In genomic region chr15:70761931-70762468, GRCh38 we compare ENCODE assay signal across 8 cellular contexts. TPM values are rescaled to one million over a fixed set of nuclear protein-coding genes. Genes with fewer than 3 reads are reported as not detected.
DNase-seq lines count a peak whose midpoint lies in the region; ATAC-seq and TF ChIP-seq lines count a peak whose summit lies in the region.

No MANE protein-coding gene starts in this region.

- intact Hi-C loops in MCF 10A (cut with micrococcal nuclease) = loop anchor here (1.0 to 5.0 kb wide), 2 partner anchors 35 to 50 kb away; no protein-coding TSS in a partner anchor

- BruUV-seq in MCF 10A (replicated peaks; lab: Mats Ljungman, UMichigan) = TSS peak; percentile 43

- no peak for ATAC-seq in memory B cell (ENCODE audit: low read depth)
- no peak for ATAC-seq in upper lobe of left lung (ENCODE audit: low FRiP score in 2 of 2)
- no peak for ATAC-seq in GM21360 (IDR thresholded peaks at IDR 0.05; ENCODE audit: unreplicated experiment)

- no peak for TF ChIP-seq EP300 in upper lobe of left lung (IDR thresholded peaks at IDR 0.05)

- peak overlapping the region; percentile 83 for H3K4me3 Mint-ChIP-seq in activated naive CD4-positive, alpha-beta T cell treated with anti-CD3 and anti-CD28 coated beads, Interleukin-2, amount 10 ng/mL, durations not matched to agents 7 days and 5 days
- H3K4me3 Mint-ChIP-seq in MCF 10A (ENCODE audit: unreplicated experiment) (peak overlapping the region; percentile 93), memory B cell (peak overlapping the region; percentile 80)

- H3K4me1 ChIP-seq in upper lobe of left lung = peaks cover 8 to 28% (median 19%) of the 10 kb centered on the region in 4 donors

- peak overlapping the region; percentile 90 to 99 (median 92) for H3K27ac ChIP-seq in upper lobe of left lung

- TF ChIP-seq POLR2A in upper lobe of left lung (IDR thresholded peaks at IDR 0.05) = no peak

- H3K4me1 Mint-ChIP-seq in activated naive CD4-positive, alpha-beta T cell treated with anti-CD3 and anti-CD28 coated beads, Interleukin-2, amount 10 ng/mL, durations not matched to agents 7 days and 5 days = peaks cover 16% of the 10 kb centered on the region
- H3K4me1 Mint-ChIP-seq in MCF 10A (ENCODE audit: insufficient read depth, unreplicated experiment) (peaks cover 20% of the 10 kb centered on the region), memory B cell (peaks cover 6% of the 10 kb centered on the region)

- H3K9me3 Mint-ChIP-seq in activated naive CD4-positive, alpha-beta T cell treated with anti-CD3 and anti-CD28 coated beads, Interleukin-2, amount 10 ng/mL, durations not matched to agents 7 days and 5 days = no peaks in the 10 kb centered on the region
- H3K9me3 Mint-ChIP-seq in MCF 10A (ENCODE audit: unreplicated experiment) (no peaks in the 10 kb centered on the region), memory B cell (no peaks in the 10 kb centered on the region)

- 17 to 27% methylated on average over 7 of the region's 7 CpGs for WGBS in upper lobe of left lung, 2 donors

- peak overlapping the region; percentile 56 to 80 (median 78) for H3K4me3 ChIP-seq in upper lobe of left lung

- H3K27ac Mint-ChIP-seq in activated naive CD4-positive, alpha-beta T cell treated with anti-CD3 and anti-CD28 coated beads, Interleukin-2, amount 10 ng/mL, durations not matched to agents 7 days and 5 days = no peak overlapping the region
- H3K27ac Mint-ChIP-seq in MCF 10A (ENCODE audit: low read depth, unreplicated experiment) (peak overlapping the region; percentile 85), memory B cell (no peak overlapping the region)

- H3K36me3 ChIP-seq in upper lobe of left lung = no peaks in the 10 kb centered on the region

- no peaks in the 10 kb centered on the region for H3K36me3 Mint-ChIP-seq in activated naive CD4-positive, alpha-beta T cell treated with anti-CD3 and anti-CD28 coated beads, Interleukin-2, amount 10 ng/mL, durations not matched to agents 7 days and 5 days
- H3K36me3 Mint-ChIP-seq in MCF 10A (ENCODE audit: insufficient read depth, unreplicated experiment) = no peaks in the 10 kb centered on the region
- H3K36me3 Mint-ChIP-seq in memory B cell = no peaks in the 10 kb centered on the region

- CTCF ChIA-PET in activated naive CD4-positive, alpha-beta T cell treated with anti-CD3 and anti-CD28 coated beads, Interleukin-2, amount 10 ng/mL, durations not matched to agents 7 days and 5 days (lab: Charles Lee) = no interaction called here
- CTCF ChIA-PET in MCF 10A (lab: Yijun Ruan, JAX) = interaction anchor here (0.6 to 0.8 kb wide), 4 partner anchors 12 to 1039 kb away, joined by 3 to 7 read pairs (median 3); no protein-coding TSS in a partner anchor

- peaks cover 0 to 7% (median 2%) of the 10 kb centered on the region in 4 donors for H3K27me3 ChIP-seq in upper lobe of left lung

- no peaks in the 10 kb centered on the region for H3K9me3 ChIP-seq in upper lobe of left lung

- H3K27me3 Mint-ChIP-seq in activated naive CD4-positive, alpha-beta T cell treated with anti-CD3 and anti-CD28 coated beads, Interleukin-2, amount 10 ng/mL, durations not matched to agents 7 days and 5 days = peaks cover 57% of the 10 kb centered on the region
- no peaks in the 10 kb centered on the region for H3K27me3 Mint-ChIP-seq in MCF 10A (ENCODE audit: insufficient read depth, unreplicated experiment)
- peaks cover 4% of the 10 kb centered on the region for H3K27me3 Mint-ChIP-seq in memory B cell

- POLR2A ChIA-PET in MCF 10A (lab: Yijun Ruan, JAX) = interaction anchor here (0.6 to 1.9 kb wide), 18 partner anchors 9 to 1436 kb away, joined by 3 to 29 read pairs (median 4); partner anchors contain the start of gene LRRC49

- DNase-seq in activated naive CD4-positive, alpha-beta T cell treated with anti-CD3 and anti-CD28 coated beads, Interleukin-2, amount 10 ng/mL, durations not matched to agents 7 days and 5 days = no peak
- DNase-seq in activated naive CD4-positive, alpha-beta T cell treated with Interleukin-2 at 50 U/mL for 16 hours = no peak
- DNase-seq in MCF 10A (ENCODE audit: unreplicated experiment) (no peak), memory B cell (ENCODE audit: low spot score in 2 of 2) (no peak), upper lobe of left lung (no peak), activated gamma-delta T cell (lab: John Stamatoyannopoulos, UW) (no peak)
- no peak for DNase-seq in stimulated activated CD4-positive, alpha-beta T cell treated with anti-CD3 and anti-CD28 coated beads, Interleukin-12 subunit alpha, Interleukin-12 subunit beta, amount 100 ng/mL, for 4 hours

- TF ChIP-seq CTCF in MCF 10A (IDR thresholded peaks at IDR 0.05; ENCODE audit: unreplicated experiment) = no peak
- no peak for TF ChIP-seq CTCF in upper lobe of left lung (IDR thresholded peaks at IDR 0.05)

RNA-seq across cellular contexts. Expression of gene UACA, which starts 1.4 kb away (rescaled TPM):
- total RNA-seq in MCF 10A (2022) (32.6 and 37.0 TPM in 2 replicates), upper lobe of left lung (10 to 100 TPM; 23.9 to 83.8 (median 39.0) TPM)
